9 cellular contexts compared by ENCODE assay signal in the genomic region with DNA sequence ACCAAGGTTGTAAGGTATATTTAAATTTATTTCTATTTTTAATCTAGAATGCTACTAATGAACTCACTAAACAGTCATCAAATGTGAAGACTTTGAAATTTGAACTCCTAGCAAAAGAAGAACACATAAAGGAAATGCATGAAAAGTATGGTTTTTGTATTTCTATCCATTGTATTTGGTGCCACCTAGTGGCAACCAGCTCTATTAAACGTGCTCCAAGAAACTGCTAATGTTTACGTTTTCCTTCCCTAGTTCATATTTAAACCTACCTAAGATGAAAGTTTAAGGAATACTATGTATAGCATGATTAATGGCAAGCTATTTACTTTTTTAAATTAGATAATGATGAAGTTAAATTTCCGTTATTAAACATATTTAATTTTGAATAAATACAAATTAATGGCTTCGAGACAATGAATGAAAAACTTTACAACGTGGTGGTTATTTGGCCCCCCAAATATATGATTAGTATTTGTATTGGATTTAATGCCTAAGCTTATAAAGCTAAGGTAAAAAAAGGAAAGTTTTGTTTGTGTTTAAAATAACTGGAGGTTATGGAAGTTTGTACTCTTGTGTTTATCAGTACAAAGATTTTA.
DNase-seq lines count a peak whose midpoint lies in the region; ATAC-seq, FAIRE-seq and TF ChIP-seq lines count a peak whose summit lies in the region.
"Had no signal": no experiment of that assay in that cellular context is flagged by ENCODE, and none has a peak within 500 bp of the region (broad histone marks: within the 10 kb centered on the region; RNA-seq: fewer than 3 reads in every experiment).

No MANE protein-coding gene starts in this region.

- H3K9me3 Mint-ChIP-seq in astrocyte (ENCODE audit: unreplicated experiment), result no peaks in the 10 kb centered on the region
- H3K9me3 Mint-ChIP-seq: memory B cell had no signal

- in situ Hi-C loops in ACHN (cut with HindIII; ENCODE audit: low pct_ligation_motif_present, low pct_unique_long_range_greater_than_20kb, low sequenced_read_pairs), result no loop called here

- H3K4me3 ChIP-seq in astrocyte (ENCODE audit: insufficient read depth, low read depth, low read length), result no peak overlapping the region
- no peak overlapping the region for H3K4me3 ChIP-seq in thyroid gland (replicated peaks in 1 of 3)

- no peak overlapping the region for H3K4me3 Mint-ChIP-seq in astrocyte (ENCODE audit: unreplicated experiment)
- H3K4me3 Mint-ChIP-seq: memory B cell had no signal

- FAIRE-seq in G401.6 (lab: Jason Lieb, UNC), result peak; percentile 99
- FAIRE-seq in astrocyte (lab: Jason Lieb, UNC), result no peak

- H3K36me3 Mint-ChIP-seq in astrocyte (ENCODE audit: low read depth, unreplicated experiment), result no peaks in the 10 kb centered on the region
- H3K36me3 Mint-ChIP-seq: memory B cell had no signal

- H3K4me1 Mint-ChIP-seq in astrocyte (ENCODE audit: low read depth, unreplicated experiment), result peaks cover 7% of the 10 kb centered on the region
- H3K4me1 Mint-ChIP-seq: memory B cell had no signal

- no peak overlapping the region for H2AFZ ChIP-seq in astrocyte (ENCODE audit: low read depth, low read length)

- H3K27me3 Mint-ChIP-seq in astrocyte (ENCODE audit: low read depth, unreplicated experiment), result no peaks in the 10 kb centered on the region
- H3K27me3 Mint-ChIP-seq: memory B cell had no signal

- H3K27ac ChIP-seq in astrocyte (ENCODE audit: low read depth, low read length) (no peak overlapping the region), thyroid gland (no peak overlapping the region)

- ATAC-seq in HG02884 (IDR thresholded peaks at IDR 0.05; ENCODE audit: unreplicated experiment), result peak; percentile 62

- no peaks in the 10 kb centered on the region for H3K36me3 ChIP-seq in astrocyte (ENCODE audit: insufficient read depth, low read length)
- no peaks in the 10 kb centered on the region for H3K36me3 ChIP-seq in thyroid gland

- intact Hi-C loops in thyroid gland (cut with DNase I), result loop anchor here (10.0 kb wide), 1 partner anchor 348 kb away; no protein-coding TSS in a partner anchor

- TF ChIP-seq CTCF in astrocyte (IDR thresholded peaks at IDR 0.05; ENCODE audit: insufficient read depth, low read depth, low read length), result peak; percentile 75
- peak; percentile 34 to 74 (median 66) for TF ChIP-seq CTCF in thyroid gland (IDR thresholded peaks at IDR 0.05)

- no peaks in the 10 kb centered on the region for H3K79me2 ChIP-seq in astrocyte (ENCODE audit: insufficient read depth, low read length)

- peak; percentile 55 for DNase-seq in ACHN
- DNase-seq in NCI-H2196 treated with DMSO at 0.1 percent for 48 hours (lab: John Stamatoyannopoulos, UW; ENCODE audit: unreplicated experiment), result peak; percentile 31
- DNase-seq in astrocyte (ENCODE audit: low read depth), result peak; percentile 16
- DNase-seq in iris pigment epithelial cell (ENCODE audit: low read depth), result peak; percentile 63
- peak; percentile 12 to 25 for DNase-seq in thyroid gland
- no peak for DNase-seq in 8988T

- H4K20me1 ChIP-seq in astrocyte (ENCODE audit: insufficient read depth, low read length), result no peaks in the 10 kb centered on the region

- no peak overlapping the region for H3K9ac ChIP-seq in astrocyte (ENCODE audit: low read length)

- WGBS in thyroid gland, 2 donors, result 45% methylated on average over 5 of the region's 5 CpGs

- no peak overlapping the region for H3K27ac Mint-ChIP-seq in astrocyte (ENCODE audit: unreplicated experiment)
- H3K27ac Mint-ChIP-seq: memory B cell had no signal

- no peak overlapping the region for H3K4me2 ChIP-seq in astrocyte (ENCODE audit: low read length)

- H3K9me3 ChIP-seq in astrocyte (ENCODE audit: insufficient read depth, low read depth, low read length), result no peaks in the 10 kb centered on the region
- no peaks in the 10 kb centered on the region for H3K9me3 ChIP-seq in thyroid gland

- H3K27me3 ChIP-seq in astrocyte (ENCODE audit: insufficient read depth, low read length) (no peaks in the 10 kb centered on the region), thyroid gland (no peaks in the 10 kb centered on the region)

- TF ChIP-seq POLR2A in thyroid gland (IDR thresholded peaks at IDR 0.05), result no peak

- H3K4me1 ChIP-seq in astrocyte (ENCODE audit: insufficient read depth, low read length) (no peaks in the 10 kb centered on the region), thyroid gland (no peaks in the 10 kb centered on the region)
